In genomic region chr10:21372651-21373410, GRCh38 we compare ENCODE assay signal across 8 cellular contexts.
A peak's percentile ranks its signal among the peaks of the same experiment; 100 is the strongest.
DNase-seq lines count a peak whose midpoint lies in the region; ATAC-seq and TF ChIP-seq lines count a peak whose summit lies in the region.

No MANE protein-coding gene starts in this region.

- H3K27ac ChIP-seq in SK-N-SH (ENCODE audit: low read depth in 2 of 2, low read length in 1 of 2) = peak overlapping the region; percentile 11 to 49; a peak in 3 of 4 replicates

- H3K4me3 ChIP-seq in AG10803 (ENCODE audit: low read length) (peak overlapping the region; percentile 38), SK-N-SH (ENCODE audit: low read depth in 2 of 2, low read length in 1 of 2) (peak overlapping the region in 1 of 2 experiments; percentile 0; a peak in 1 of 4 replicates)

- H3K9me3 ChIP-seq in SK-N-SH = no peaks in the 10 kb centered on the region

- peaks cover 5% of the 10 kb centered on the region for H3F3A ChIP-seq in SK-N-SH (replicated peaks; ENCODE audit: insufficient read depth)

- H3K4me1 ChIP-seq in SK-N-SH (ENCODE audit: control insufficient read depth in 1 of 2, insufficient read depth in 2 of 2, low read depth in 1 of 2, low read length in 1 of 2) = peaks cover 0 to 12% of the 10 kb centered on the region in 2 experiments; a peak in 2 of 4 replicates

- no peaks in the 10 kb centered on the region for H3K9me2 ChIP-seq in SK-N-SH

- no peaks in the 10 kb centered on the region for H3K27me3 ChIP-seq in SK-N-SH (ENCODE audit: insufficient read depth)

- no peak for TF ChIP-seq RAD21 in SK-N-SH (IDR thresholded peaks at IDR 0.05; ENCODE audit: low read length)

- H2AFZ ChIP-seq in SK-N-SH (ENCODE audit: low read depth) = peak overlapping the region; percentile 78

- no peaks in the 10 kb centered on the region for H3K79me2 ChIP-seq in SK-N-SH (ENCODE audit: insufficient read depth)

- no peak overlapping the region for H3K9ac ChIP-seq in SK-N-SH

- CTCF ChIA-PET in SK-N-SH (lab: Yijun Ruan, JAX) = no interaction called here

- 51% methylated on average over 3 of the region's 4 CpGs for WGBS in SK-N-SH (ENCODE audit: low lambda C conversion rate)

- peak overlapping the region; percentile 27 for H3K4me2 ChIP-seq in SK-N-SH

- DNase-seq in AG10803 (ENCODE audit: low read depth) (peak; percentile 89), SK-N-SH (peak; percentile 30), brain pericyte (ENCODE audit: low read depth, low spot score) (peak; percentile 50), lung microvascular endothelial cell (ENCODE audit: low read depth in 2 of 2) (peak; percentile 76 to 77), ureter (ENCODE audit: low spot score) (peak; percentile 64), DMS53 (lab: John Stamatoyannopoulos, UW) (no peak)

- POLR2A ChIA-PET in SK-N-SH (lab: Yijun Ruan, JAX) = no interaction called here

- H3K36me3 ChIP-seq in SK-N-SH (replicated peaks in 1 of 2; ENCODE audit: control insufficient read depth in 1 of 2, insufficient read depth in 2 of 2, low read length in 1 of 2) = no peaks in the 10 kb centered on the region

- no peak for TF ChIP-seq EP300 in SK-N-SH (IDR thresholded peaks at IDR 0.05; ENCODE audit: borderline replicate concordance in 1 of 2, low read depth in 1 of 2, low read length in 1 of 2)

- TF ChIP-seq CTCF in AG10803 (conservative IDR thresholded peaks at IDR 0.05; ENCODE audit: low read length) (no peak), SK-N-SH (IDR thresholded peaks at IDR 0.05) (no peak)

- ATAC-seq in GM19043 (IDR thresholded peaks at IDR 0.05; ENCODE audit: low read depth, unreplicated experiment) = peak; percentile 65
- ATAC-seq in HG03558 (IDR thresholded peaks at IDR 0.05; ENCODE audit: extremely low read depth, unreplicated experiment) = peak; percentile 60

- no peaks in the 10 kb centered on the region for H4K20me1 ChIP-seq in SK-N-SH (ENCODE audit: insufficient read depth)

TF ChIP-seq in SK-N-SH, 30 proteins besides CTCF, POLR2A, EP300 and RAD21:
- TF ChIP-seq CHD2 (IDR thresholded peaks at IDR 0.05; ENCODE audit: low read length, partially characterized antibody) = no peak
- TF ChIP-seq JUND (IDR thresholded peaks at IDR 0.05) = no peak
- TF ChIP-seq IRF3 (IDR thresholded peaks at IDR 0.05; ENCODE audit: low read depth, low read length) = no peak
- TF ChIP-seq TAF1 (IDR thresholded peaks at IDR 0.05; ENCODE audit: borderline replicate concordance, low read depth, low read length) = 0 out of 2 replicates have a peak, but pooled peaks have one; percentile 16
- no peak for TF ChIP-seq GATA2 (CRISPR knock-in tag; IDR thresholded peaks at IDR 0.05)
- no peak for TF ChIP-seq NRF1 (IDR thresholded peaks at IDR 0.05; ENCODE audit: low read depth, low read length)
- TF ChIP-seq USF1 (IDR thresholded peaks at IDR 0.05; ENCODE audit: borderline replicate concordance, low read depth) = peak; percentile 27; the same call in 1 of the 2 replicates
- peak; percentile 57; the same call in 1 of the 2 replicates for TF ChIP-seq PBX3 (IDR thresholded peaks at IDR 0.05)
- peak; percentile 39; the same call in 1 of the 2 replicates for TF ChIP-seq MAX (IDR thresholded peaks at IDR 0.05; ENCODE audit: low read depth)
- peak; percentile 38; the same call in 1 of the 2 replicates for TF ChIP-seq TCF12 (IDR thresholded peaks at IDR 0.05)
- no peak for TF ChIP-seq RXRA (IDR thresholded peaks at IDR 0.05; ENCODE audit: borderline replicate concordance, low read depth)
- no peak for TF ChIP-seq SMC3 (IDR thresholded peaks at IDR 0.05; ENCODE audit: low read depth, low read length)
- no peak for TF ChIP-seq ELF1 (IDR thresholded peaks at IDR 0.05)
- TF ChIP-seq RCOR1 (IDR thresholded peaks at IDR 0.05; ENCODE audit: low read length) = no peak
- no peak for TF ChIP-seq MXI1 (IDR thresholded peaks at IDR 0.05; ENCODE audit: low read depth, low read length)
- no peak for TF ChIP-seq SIN3A (IDR thresholded peaks at IDR 0.05; ENCODE audit: borderline replicate concordance, low read depth, low read length)
- no peak for TF ChIP-seq RFX5 (IDR thresholded peaks at IDR 0.05; ENCODE audit: low read length)
- peak; percentile 62; the same call in 1 of the 2 replicates for TF ChIP-seq YY1 (IDR thresholded peaks at IDR 0.05; ENCODE audit: low read depth)
- peak; percentile 47; the same call in 1 of the 2 replicates for TF ChIP-seq NFIC (IDR thresholded peaks at IDR 0.05; ENCODE audit: borderline replicate concordance)
- TF ChIP-seq POLR2AphosphoS5 (IDR thresholded peaks at IDR 0.05; ENCODE audit: low read depth, low read length) = peak; percentile 36; the same call in 1 of the 2 replicates
TF ChIP-seq in SK-N-SH: peak in this region for 8.
